27 cellular contexts compared by ENCODE assay signal in genomic region chr3:22627993-22628499, GRCh38.
"Had no signal": no experiment of that assay in that cellular context is flagged by ENCODE, and none has a peak within 500 bp of the region (broad histone marks: within the 10 kb centered on the region; RNA-seq: fewer than 3 reads in every experiment).

No MANE protein-coding gene starts in this region.

- H3K27me3 ChIP-seq: adrenal gland, body of pancreas, esophagus muscularis mucosa, foreskin keratinocyte, gastroesophageal sphincter had no signal

- H3K27ac ChIP-seq: adrenal gland, body of pancreas, esophagus muscularis mucosa, foreskin keratinocyte, gastroesophageal sphincter, VCaP had no signal

- DNase-seq: activated B cell treated with CpG ODN at 0.5 μM for 24 hours; activated CD4-positive, alpha-beta memory T cell treated with anti-CD3 and anti-CD28 coated beads for 36 hours; activated CD4-positive, alpha-beta T cell treated with anti-CD3 and anti-CD28 coated beads for 48 hours; activated CD8-positive, alpha-beta memory T cell treated with anti-CD3 and anti-CD28 coated beads, Interleukin-2, amount 10 ng/mL, durations not matched to agents 7 days and 5 days; activated CD8-positive, alpha-beta memory T cell treated with anti-CD3 and anti-CD28 coated beads, Interleukin-2, amount 50 U/mL, for 4 hours; activated CD8-positive, alpha-beta T cell treated with anti-CD3 and anti-CD28 coated beads, Interleukin-2, amount 10 ng/mL, durations not matched to agents 7 days and 5 days; activated effector memory CD4-positive, alpha-beta T cell treated with anti-CD3 and anti-CD28 coated beads, Interleukin-2, amount 50 U/mL, for 16 hours; activated naive CD4-positive, alpha-beta T cell treated with anti-CD3 and anti-CD28 coated beads for 36 hours; activated naive CD8-positive, alpha-beta T cell treated with anti-CD3 and anti-CD28 coated beads for 36 hours; activated naive CD8-positive, alpha-beta T cell treated with anti-CD3 and anti-CD28 coated beads, Interleukin-2, amount 50 U/mL, for 24 hours; activated T-cell treated with anti-CD3 and anti-CD28 coated beads, Interleukin-2, amount 50 U/mL, for 1 hour; activated T-cell treated with anti-CD3 and anti-CD28 coated beads, Interleukin-2, amount 50 U/mL, for 48 hours; adrenal gland; amygdala; aorta; body of pancreas; caudate nucleus; cortex of kidney; dermis blood vessel endothelial cell; effector CD4-positive, alpha-beta T cell; effector memory CD8-positive, alpha-beta T cell; erythroblast; T-helper 2 cell had no signal

- H3K4me3 ChIP-seq: adrenal gland, body of pancreas, esophagus muscularis mucosa, gastroesophageal sphincter had no signal

- H3K4me1 ChIP-seq: adrenal gland, body of pancreas, esophagus muscularis mucosa, foreskin keratinocyte, gastroesophageal sphincter had no signal

- H3K9me3 ChIP-seq: adrenal gland, body of pancreas, esophagus muscularis mucosa had no signal

- H3K36me3 ChIP-seq: adrenal gland, esophagus muscularis mucosa, gastroesophageal sphincter had no signal
